In the genomic region with DNA sequence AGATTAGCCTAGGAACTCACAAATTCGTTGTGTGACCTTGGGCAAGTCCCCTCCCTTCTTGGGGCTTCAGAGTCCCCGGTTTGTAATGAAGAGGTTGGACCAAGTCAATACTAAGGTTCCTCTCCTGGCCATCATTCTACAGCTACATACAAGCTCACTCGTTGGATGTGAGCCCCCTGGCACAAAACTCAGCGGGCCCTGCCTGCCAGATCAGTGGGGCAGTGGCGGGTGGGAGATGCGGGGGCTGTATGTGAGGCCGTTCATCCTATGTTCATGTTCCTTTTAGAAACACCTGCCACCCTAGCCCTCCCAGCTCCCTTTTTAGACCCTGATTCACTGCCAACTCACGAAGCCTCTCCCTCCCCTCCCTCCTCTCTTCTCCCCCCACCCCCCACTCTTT, we compare ENCODE assay signal across 14 cellular contexts. TPM values are rescaled to one million over a fixed set of nuclear protein-coding genes. Genes with fewer than 3 reads are reported as not detected.
DNase-seq lines count a peak whose midpoint lies in the region; ATAC-seq and TF ChIP-seq lines count a peak whose summit lies in the region.
"Had no signal": no experiment of that assay in that cellular context is flagged by ENCODE, and none has a peak within 500 bp of the region (broad histone marks: within the 10 kb centered on the region; RNA-seq: fewer than 3 reads in every experiment).

No MANE protein-coding gene starts in this region.

- H3K4me3 ChIP-seq in Karpas-422 (ENCODE audit: low read length) (no peak overlapping the region), colonic mucosa (no peak overlapping the region)
- H3K4me3 ChIP-seq: A549, BLaER1, GM12878, GM23338 had no signal

- H3K27me3 ChIP-seq in Karpas-422 (ENCODE audit: low read length) = no peaks in the 10 kb centered on the region
- peaks cover 44% of the 10 kb centered on the region for H3K27me3 ChIP-seq in colonic mucosa
- peaks cover 67% of the 10 kb centered on the region for H3K27me3 ChIP-seq in foreskin keratinocyte

- H3K27me3 Mint-ChIP-seq in nephron (ENCODE audit: low read depth) = peaks cover 85% of the 10 kb centered on the region

- peaks cover 64% of the 10 kb centered on the region for H3K4me1 ChIP-seq in Karpas-422 (ENCODE audit: low read length)
- H3K4me1 ChIP-seq in colonic mucosa = no peaks in the 10 kb centered on the region
- no peaks in the 10 kb centered on the region for H3K4me1 ChIP-seq in foreskin keratinocyte

- peak overlapping the region in 2 of 3 experiments; percentile 21 to 81 for H3K4me3 Mint-ChIP-seq in nephron

- H3K9ac ChIP-seq in Karpas-422 (ENCODE audit: low read length) = no peak overlapping the region
- no peak overlapping the region for H3K9ac ChIP-seq in colonic mucosa (ENCODE audit: low read depth in 2 of 2, low read length in 2 of 2)
- H3K9ac ChIP-seq: BLaER1 had no signal

- H4K20me1 ChIP-seq in Karpas-422 (ENCODE audit: insufficient read depth, low read depth, low read length) = no peaks in the 10 kb centered on the region; the same call in 1 of the 2 replicates

- TF ChIP-seq CTCF in colonic mucosa (IDR thresholded peaks at IDR 0.05) = no peak
- no peak for TF ChIP-seq CTCF in nephron (IDR thresholded peaks at IDR 0.05; ENCODE audit: unreplicated experiment in 3 of 3)
- no peak for TF ChIP-seq CTCF in foreskin keratinocyte (conservative IDR thresholded peaks at IDR 0.05)

- peak overlapping the region; percentile 29; the same call in 1 of the 2 replicates for H3K27ac ChIP-seq in Karpas-422 (ENCODE audit: low read length)
- H3K27ac ChIP-seq in colonic mucosa = no peak overlapping the region
- no peak overlapping the region for H3K27ac ChIP-seq in foreskin keratinocyte
- H3K27ac ChIP-seq: A549, BLaER1 had no signal

- DNase-seq in Karpas-422 (no peak), colonic mucosa (peak; percentile 9), foreskin keratinocyte (no peak), AML-193 (lab: John Stamatoyannopoulos, UW) (no peak)
- DNase-seq: Calu3, DMS 273 treated with DMSO at 0.1 percent for 48 hours had no signal

- no peak for ATAC-seq in foreskin keratinocyte
- no peak for ATAC-seq in GM19467 (IDR thresholded peaks at IDR 0.05; ENCODE audit: unreplicated experiment)
- ATAC-seq: A549, GM12878, GM23338 had no signal

- no peaks in the 10 kb centered on the region for H3K79me2 ChIP-seq in Karpas-422 (ENCODE audit: low read length)

- intact Hi-C loops in colonic mucosa (cut with DNase I) = no loop called here

- no peak overlapping the region for H2AFZ ChIP-seq in Karpas-422 (ENCODE audit: low read length)
- H2AFZ ChIP-seq: GM23338 had no signal

- H3K9me2 ChIP-seq in Karpas-422 (replicated peaks; ENCODE audit: insufficient read depth, low read length) = no peaks in the 10 kb centered on the region

- H3K36me3 ChIP-seq in Karpas-422 (ENCODE audit: insufficient read depth, low read length) (no peaks in the 10 kb centered on the region), colonic mucosa (no peaks in the 10 kb centered on the region)
- H3K36me3 ChIP-seq: BLaER1 had no signal

- H3K27ac Mint-ChIP-seq in nephron = no peak overlapping the region
- H3K27ac Mint-ChIP-seq: GM23338, H9 had no signal

- peaks cover 6% of the 10 kb centered on the region for H3K4me1 Mint-ChIP-seq in nephron

- H3K9me3 ChIP-seq in Karpas-422 (ENCODE audit: low read length) = no peaks in the 10 kb centered on the region
- H3K9me3 ChIP-seq in colonic mucosa = no peaks in the 10 kb centered on the region
- H3K9me3 ChIP-seq: A549, BLaER1 had no signal

- H3K9me3 Mint-ChIP-seq in nephron = peaks cover 3% of the 10 kb centered on the region
- H3K9me3 Mint-ChIP-seq: GM23338, H9 had no signal

- peak overlapping the region; percentile 70 for H3K4me2 ChIP-seq in Karpas-422 (ENCODE audit: low read depth, low read length, poor library complexity, severe bottlenecking)
- H3K4me2 ChIP-seq: A549 had no signal

- H3K36me3 Mint-ChIP-seq in nephron (ENCODE audit: low read depth) = no peaks in the 10 kb centered on the region

RNA-seq across cellular contexts. Expression of a gene that starts 2.1 kb away (rescaled TPM):
- 4.1 and 9.5 TPM in 2 replicates for total RNA-seq in Karpas-422 (2014; rRNA removed; shearing (Covaris generic); ENCODE audit: low replicate concordance)
- total RNA-seq in colonic mucosa (under 1 TPM; 0.27 to 0.54 TPM), foreskin keratinocyte (0.07 TPM in 1 of 2 replicates, not detected in the other)
- polyA plus RNA-seq in foreskin keratinocyte = 0.02 TPM in 2 replicates
- polyA plus RNA-seq: AG04450 had no signal

RNA-seq across cellular contexts. Expression of a gene that starts 57.8 kb away (rescaled TPM):
- total RNA-seq in Karpas-422 (2014; rRNA removed; shearing (Covaris generic); ENCODE audit: low replicate concordance) = 27.5 and 66.5 TPM in 2 replicates
- total RNA-seq in colonic mucosa = 10 to 100 TPM; 14.6 to 19.3 TPM
- 16.2 and 18.7 TPM in 2 replicates for total RNA-seq in foreskin keratinocyte
- polyA plus RNA-seq in foreskin keratinocyte = 23.6 and 27.5 TPM in 2 replicates
